1 cellular context compared by ENCODE assay signal in the genomic region with DNA sequence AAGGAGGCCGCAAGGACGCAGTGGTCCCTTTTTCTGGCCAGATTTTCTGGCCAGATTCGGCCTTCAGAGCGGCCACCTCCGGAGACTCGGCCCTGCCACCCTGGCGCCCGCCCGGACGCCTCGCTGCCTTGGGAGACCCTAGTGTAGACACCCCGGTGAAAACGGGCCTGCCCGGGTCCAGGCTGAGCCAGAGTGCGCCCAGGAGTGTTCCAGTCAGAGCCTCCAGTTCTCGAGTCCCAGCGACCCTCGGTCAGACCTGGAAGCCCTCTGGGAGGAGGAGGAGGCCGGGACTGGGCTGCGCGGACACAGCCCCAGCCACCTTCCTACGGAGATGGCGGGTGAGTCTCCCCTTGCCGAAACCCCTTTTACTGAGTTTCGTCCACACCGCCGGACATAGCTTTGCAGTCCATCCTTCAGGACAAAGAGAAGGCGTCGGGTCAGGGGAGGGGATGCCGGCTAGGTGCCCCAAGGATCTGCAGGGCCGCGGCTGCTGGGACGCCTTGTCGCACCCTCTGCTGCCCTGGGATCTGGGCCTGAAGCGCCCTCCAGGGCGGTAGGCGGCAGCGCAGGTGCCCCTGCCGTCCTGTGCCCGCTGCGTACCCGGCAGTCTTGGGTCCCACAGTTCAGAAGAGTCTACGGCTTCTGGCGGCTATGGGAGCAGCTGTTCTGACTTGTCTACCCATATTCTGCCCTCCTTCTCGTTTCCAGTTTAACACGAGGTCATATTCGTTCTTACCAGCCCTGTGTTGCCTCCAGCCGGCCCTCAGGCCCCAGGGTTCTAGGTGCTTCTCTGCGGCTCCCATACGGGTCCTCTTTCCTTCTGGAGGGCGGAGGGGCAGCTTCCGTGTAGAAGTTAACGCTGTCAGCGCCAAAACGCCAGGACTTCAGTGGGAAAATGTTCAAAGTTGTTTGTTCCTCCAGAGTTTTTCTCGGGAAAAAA.
A peak's percentile ranks its signal among the peaks of the same experiment; 100 is the strongest.
TF ChIP-seq lines count a peak whose summit lies in the region.

No MANE protein-coding gene starts in this region.

TF ChIP-seq in K562, 482 proteins besides CTCF, POLR2A, EP300 and RAD21 (continued from another document):
- TF ChIP-seq, protein P1, sequence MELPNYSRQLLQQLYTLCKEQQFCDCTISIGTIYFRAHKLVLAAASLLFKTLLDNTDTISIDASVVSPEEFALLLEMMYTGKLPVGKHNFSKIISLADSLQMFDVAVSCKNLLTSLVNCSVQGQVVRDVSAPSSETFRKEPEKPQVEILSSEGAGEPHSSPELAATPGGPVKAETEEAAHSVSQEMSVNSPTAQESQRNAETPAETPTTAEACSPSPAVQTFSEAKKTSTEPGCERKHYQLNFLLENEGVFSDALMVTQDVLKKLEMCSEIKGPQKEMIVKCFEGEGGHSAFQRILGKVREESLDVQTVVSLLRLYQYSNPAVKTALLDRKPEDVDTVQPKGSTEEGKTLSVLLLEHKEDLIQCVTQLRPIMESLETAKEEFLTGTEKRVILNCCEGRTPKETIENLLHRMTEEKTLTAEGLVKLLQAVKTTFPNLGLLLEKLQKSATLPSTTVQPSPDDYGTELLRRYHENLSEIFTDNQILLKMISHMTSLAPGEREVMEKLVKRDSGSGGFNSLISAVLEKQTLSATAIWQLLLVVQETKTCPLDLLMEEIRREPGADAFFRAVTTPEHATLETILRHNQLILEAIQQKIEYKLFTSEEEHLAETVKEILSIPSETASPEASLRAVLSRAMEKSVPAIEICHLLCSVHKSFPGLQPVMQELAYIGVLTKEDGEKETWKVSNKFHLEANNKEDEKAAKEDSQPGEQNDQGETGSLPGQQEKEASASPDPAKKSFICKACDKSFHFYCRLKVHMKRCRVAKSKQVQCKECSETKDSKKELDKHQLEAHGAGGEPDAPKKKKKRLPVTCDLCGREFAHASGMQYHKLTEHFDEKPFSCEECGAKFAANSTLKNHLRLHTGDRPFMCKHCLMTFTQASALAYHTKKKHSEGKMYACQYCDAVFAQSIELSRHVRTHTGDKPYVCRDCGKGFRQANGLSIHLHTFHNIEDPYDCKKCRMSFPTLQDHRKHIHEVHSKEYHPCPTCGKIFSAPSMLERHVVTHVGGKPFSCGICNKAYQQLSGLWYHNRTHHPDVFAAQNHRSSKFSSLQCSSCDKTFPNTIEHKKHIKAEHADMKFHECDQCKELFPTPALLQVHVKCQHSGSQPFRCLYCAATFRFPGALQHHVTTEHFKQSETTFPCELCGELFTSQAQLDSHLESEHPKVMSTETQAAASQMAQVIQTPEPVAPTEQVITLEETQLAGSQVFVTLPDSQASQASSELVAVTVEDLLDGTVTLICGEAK (IDR thresholded peaks at IDR 0.05): no peak
- TF ChIP-seq, protein P1 (CRISPR knock-in tag; IDR thresholded peaks at IDR 0.05): no peak
- no peak for TF ChIP-seq TCF3 (CRISPR knock-in tag; IDR thresholded peaks at IDR 0.05)
- peak; percentile 16; the same call in 1 of the 2 replicates for TF ChIP-seq ZNF584 (CRISPR knock-in tag; IDR thresholded peaks at IDR 0.05; ENCODE audit: low read depth)
- no peak for TF ChIP-seq GTF2F1 (IDR thresholded peaks at IDR 0.05; ENCODE audit: low read depth, low read length)
- no peak for TF ChIP-seq ARID1B (IDR thresholded peaks at IDR 0.05)
- no peak for TF ChIP-seq PURB (CRISPR knock-in tag; IDR thresholded peaks at IDR 0.05; ENCODE audit: low read depth)
- TF ChIP-seq CHD2 (IDR thresholded peaks at IDR 0.05; ENCODE audit: low read depth, low read length): no peak
- TF ChIP-seq PHF8 (IDR thresholded peaks at IDR 0.05; ENCODE audit: borderline replicate concordance, low read length): peak; percentile 15
- TF ChIP-seq ATF1 (CRISPR knock-in tag; IDR thresholded peaks at IDR 0.05): no peak
- TF ChIP-seq ATF1 (tag; IDR thresholded peaks at IDR 0.05): 0 out of 2 replicates have a peak, but pooled peaks have one; percentile 11
- peak; percentile 53 for TF ChIP-seq HMGN3 (IDR thresholded peaks at IDR 0.05; ENCODE audit: borderline replicate concordance, extremely low read depth, insufficient read length, low read depth, low read length)
- TF ChIP-seq, protein P2, sequence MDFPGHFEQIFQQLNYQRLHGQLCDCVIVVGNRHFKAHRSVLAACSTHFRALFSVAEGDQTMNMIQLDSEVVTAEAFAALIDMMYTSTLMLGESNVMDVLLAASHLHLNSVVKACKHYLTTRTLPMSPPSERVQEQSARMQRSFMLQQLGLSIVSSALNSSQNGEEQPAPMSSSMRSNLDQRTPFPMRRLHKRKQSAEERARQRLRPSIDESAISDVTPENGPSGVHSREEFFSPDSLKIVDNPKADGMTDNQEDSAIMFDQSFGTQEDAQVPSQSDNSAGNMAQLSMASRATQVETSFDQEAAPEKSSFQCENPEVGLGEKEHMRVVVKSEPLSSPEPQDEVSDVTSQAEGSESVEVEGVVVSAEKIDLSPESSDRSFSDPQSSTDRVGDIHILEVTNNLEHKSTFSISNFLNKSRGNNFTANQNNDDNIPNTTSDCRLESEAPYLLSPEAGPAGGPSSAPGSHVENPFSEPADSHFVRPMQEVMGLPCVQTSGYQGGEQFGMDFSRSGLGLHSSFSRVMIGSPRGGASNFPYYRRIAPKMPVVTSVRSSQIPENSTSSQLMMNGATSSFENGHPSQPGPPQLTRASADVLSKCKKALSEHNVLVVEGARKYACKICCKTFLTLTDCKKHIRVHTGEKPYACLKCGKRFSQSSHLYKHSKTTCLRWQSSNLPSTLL (IDR thresholded peaks at IDR 0.05): peak; percentile 56; the same call in 1 of the 2 replicates
- peak; percentile 37; the same call in 1 of the 2 replicates for TF ChIP-seq MTA3 (IDR thresholded peaks at IDR 0.05; ENCODE audit: borderline replicate concordance)
- TF ChIP-seq ZNF232 (CRISPR knock-in tag; IDR thresholded peaks at IDR 0.05): no peak; the same call in 1 of the 2 replicates
- peak in 1 of 2 experiments; percentile 12; a peak in 1 of 4 replicates for TF ChIP-seq SRF (CRISPR knock-in tag; IDR thresholded peaks at IDR 0.05)
- no peak for TF ChIP-seq RB1 (IDR thresholded peaks at IDR 0.05; ENCODE audit: low read depth)
- TF ChIP-seq MYC (IDR thresholded peaks at IDR 0.05; ENCODE audit: low read depth, low read length): peak; percentile 10; the same call in 1 of the 2 replicates
- TF ChIP-seq MYC (CRISPR knock-in tag; IDR thresholded peaks at IDR 0.05; ENCODE audit: borderline replicate concordance, low read depth): no peak
- TF ChIP-seq, protein P3, sequence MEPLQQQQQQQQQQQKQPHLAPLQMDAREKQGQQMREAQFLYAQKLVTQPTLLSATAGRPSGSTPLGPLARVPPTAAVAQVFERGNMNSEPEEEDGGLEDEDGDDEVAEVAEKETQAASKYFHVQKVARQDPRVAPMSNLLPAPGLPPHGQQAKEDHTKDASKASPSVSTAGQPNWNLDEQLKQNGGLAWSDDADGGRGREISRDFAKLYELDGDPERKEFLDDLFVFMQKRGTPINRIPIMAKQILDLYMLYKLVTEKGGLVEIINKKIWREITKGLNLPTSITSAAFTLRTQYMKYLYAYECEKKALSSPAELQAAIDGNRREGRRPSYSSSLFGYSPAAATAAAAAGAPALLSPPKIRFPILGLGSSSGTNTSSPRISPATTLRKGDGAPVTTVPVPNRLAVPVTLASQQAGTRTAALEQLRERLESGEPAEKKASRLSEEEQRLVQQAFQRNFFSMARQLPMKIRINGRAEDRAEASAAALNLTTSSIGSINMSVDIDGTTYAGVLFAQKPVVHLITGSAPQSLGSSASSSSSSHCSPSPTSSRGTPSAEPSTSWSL (CRISPR knock-in tag; IDR thresholded peaks at IDR 0.05; ENCODE audit: borderline replicate concordance): no peak
- no peak for TF ChIP-seq JUNB (CRISPR knock-in tag; conservative IDR thresholded peaks at IDR 0.05)
- TF ChIP-seq, protein P4, sequence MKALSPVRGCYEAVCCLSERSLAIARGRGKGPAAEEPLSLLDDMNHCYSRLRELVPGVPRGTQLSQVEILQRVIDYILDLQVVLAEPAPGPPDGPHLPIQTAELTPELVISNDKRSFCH (CRISPR knock-in tag; IDR thresholded peaks at IDR 0.05): no peak
- TF ChIP-seq, protein P4 (tag; IDR thresholded peaks at IDR 0.05): no peak
TF ChIP-seq in K562: peak in this region for 37.
